1 cellular context compared by ENCODE assay signal in the genomic region with DNA sequence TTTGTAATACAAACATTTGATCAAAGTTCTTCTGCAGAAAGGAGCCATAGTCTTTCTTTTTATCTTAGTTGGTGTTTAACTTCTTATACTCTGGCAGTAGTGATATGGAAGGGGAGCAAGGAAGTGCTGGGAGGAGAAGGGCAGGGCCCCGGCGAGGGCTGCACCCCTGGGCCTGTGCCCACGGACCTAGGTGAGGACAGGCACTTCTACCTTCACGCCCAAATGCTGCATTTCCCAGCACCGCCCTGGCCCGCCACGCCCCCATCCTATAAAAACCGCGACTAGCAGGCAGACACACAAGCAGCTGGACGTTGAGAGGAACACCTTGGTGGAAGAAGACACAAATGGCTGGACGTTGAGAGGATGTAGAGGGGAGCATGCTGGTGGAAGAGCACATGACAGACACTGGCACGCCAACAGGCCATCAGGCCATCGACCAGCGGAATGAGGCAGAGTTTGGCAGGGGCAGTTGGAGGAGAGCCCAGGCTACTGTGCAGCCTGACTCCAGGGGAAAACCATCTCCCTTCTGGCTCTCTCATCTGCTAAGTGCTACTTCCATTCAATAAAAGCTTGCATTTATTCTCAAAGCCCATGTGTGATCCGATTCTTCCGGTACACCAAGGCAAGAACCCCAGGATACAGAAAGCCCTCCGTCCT.
TF ChIP-seq lines count a peak whose summit lies in the region.

No MANE protein-coding gene starts in this region.

TF ChIP-seq in H1, 55 proteins besides CTCF, POLR2A, EP300 and RAD21 (continued from another document):
- TF ChIP-seq SIRT6 (IDR thresholded peaks at IDR 0.05; ENCODE audit: low read length) (no peak), EZH2 (IDR thresholded peaks at IDR 0.05; ENCODE audit: low read depth, low read length, severe bottlenecking) (no peak), USF2 (IDR thresholded peaks at IDR 0.05; ENCODE audit: low read length) (no peak), GTF2F1 (IDR thresholded peaks at IDR 0.05; ENCODE audit: borderline replicate concordance, low read depth, low read length) (no peak), KDM5A (IDR thresholded peaks at IDR 0.05; ENCODE audit: low read length) (no peak)
